In genomic region chr17:29256116-29256515, GRCh38 we compare ENCODE assay signal across 24 cellular contexts. TPM values are rescaled to one million over a fixed set of nuclear protein-coding genes. Genes with fewer than 3 reads are reported as not detected.
DNase-seq lines count a peak whose midpoint lies in the region; ATAC-seq and TF ChIP-seq lines count a peak whose summit lies in the region.
"Had no signal": no experiment of that assay in that cellular context is flagged by ENCODE, and none has a peak within 500 bp of the region (broad histone marks: within the 10 kb centered on the region; RNA-seq: fewer than 3 reads in every experiment).

No MANE protein-coding gene starts in this region.

- peak overlapping the region; percentile 98 for H2BK5ac ChIP-seq in IMR-90 (ENCODE audit: low read depth, low read length, poor library complexity, severe bottlenecking)

- H4K20me1 ChIP-seq in IMR-90 (ENCODE audit: insufficient read depth, low read length) (peaks cover 6% of the 10 kb centered on the region; the same call in 1 of the 2 replicates), osteoblast (ENCODE audit: insufficient read depth, low read length) (peaks cover 13% of the 10 kb centered on the region)

- dilution Hi-C loops in IMR-90 (cut with HindIII; ENCODE audit: low sequenced_read_pairs, unreplicated experiment) = no loop called here

- H3K4me2 ChIP-seq in IMR-90 (ENCODE audit: low read depth, low read length) (no peak overlapping the region; the same call in 1 of the 2 replicates), osteoblast (ENCODE audit: insufficient read depth, low read length) (peak overlapping the region; percentile 2)
- H3K4me2 ChIP-seq: GM23338 had no signal

- no peaks in the 10 kb centered on the region for H3K9me3 Mint-ChIP-seq in activated CD4-positive, alpha-beta T cell treated with anti-CD3 and anti-CD28 coated beads for 36 hours (ENCODE audit: low read depth)
- H3K9me3 Mint-ChIP-seq in activated CD4-positive, alpha-beta T cell treated with anti-CD3 and anti-CD28 coated beads, Interleukin-2, amount 10 ng/mL, durations not matched to agents 7 days and 5 days = no peaks in the 10 kb centered on the region
- H3K9me3 Mint-ChIP-seq: CD8-positive, alpha-beta memory T cell; GM23338; IgD-negative memory B cell; nephron; stimulated activated effector memory CD8-positive, alpha-beta T cell treated with anti-CD3 and anti-CD28 coated beads, Interleukin-12 subunit alpha, Interleukin-12 subunit beta, amount 100 ng/mL, for 72 hours had no signal

- no peak for TF ChIP-seq CTCF in IMR-90 (conservative IDR thresholded peaks at IDR 0.05; ENCODE audit: low read depth, low read length)
- no peak for TF ChIP-seq CTCF in ascending aorta (IDR thresholded peaks at IDR 0.05)
- no peak for TF ChIP-seq CTCF in osteoblast (IDR thresholded peaks at IDR 0.05; ENCODE audit: extremely low read depth, low read depth, low read length)

- CTCF ChIA-PET in activated CD4-positive, alpha-beta T cell treated with anti-CD3 and anti-CD28 coated beads for 36 hours (lab: Charles Lee) = interaction anchor here (0.6 to 2.1 kb wide), 7 partner anchors 12 to 341 kb away, joined by 3 to 9 read pairs (median 5); no protein-coding TSS in a partner anchor
- CTCF ChIA-PET in activated CD4-positive, alpha-beta T cell treated with anti-CD3 and anti-CD28 coated beads, Interleukin-2, amount 10 ng/mL, durations not matched to agents 7 days and 5 days (lab: Charles Lee) = interaction anchor here (0.5 to 1.6 kb wide), 4 partner anchors 34 to 76 kb away, joined by 3 to 5 read pairs (median 3); partner anchors contain the start of genes MYO18A and NUFIP2
- CTCF ChIA-PET in IMR-90 (lab: Yijun Ruan, JAX) = interaction anchor here (0.6 to 3.5 kb wide), 4 partner anchors 15 to 529 kb away, joined by 3 to 15 read pairs (median 3); no protein-coding TSS in a partner anchor

- peak overlapping the region; percentile 76 for H3K14ac ChIP-seq in IMR-90 (replicated peaks; ENCODE audit: low read depth, low read length)

- H2BK20ac ChIP-seq in IMR-90 (ENCODE audit: low read depth, low read length) = peak overlapping the region; percentile 41; the same call in 1 of the 2 replicates

- H2AK9ac ChIP-seq in IMR-90 (replicated peaks; ENCODE audit: low read depth, low read length, poor library complexity) = no peak overlapping the region

- TF ChIP-seq POLR2A in IMR-90 (IDR thresholded peaks at IDR 0.05; ENCODE audit: low read depth, low read length) = no peak

- H3K27ac ChIP-seq in IMR-90 (ENCODE audit: insufficient read depth, low read length) (no peak overlapping the region), ascending aorta (peak overlapping the region; percentile 17 to 38), osteoblast (ENCODE audit: low read depth, low read length) (peak overlapping the region; percentile 40)
- H3K27ac ChIP-seq: SJSA1 had no signal

- H3K18ac ChIP-seq in IMR-90 (ENCODE audit: low read depth, low read length) = peak overlapping the region; percentile 5; the same call in 1 of the 2 replicates

- H3K9me3 ChIP-seq in IMR-90 (ENCODE audit: control insufficient read depth, insufficient read depth, low read length) (no peaks in the 10 kb centered on the region), ascending aorta (no peaks in the 10 kb centered on the region), osteoblast (ENCODE audit: low read depth, low read length) (no peaks in the 10 kb centered on the region)
- H3K9me3 ChIP-seq: heart left ventricle, SJSA1, transverse colon had no signal

- peak overlapping the region; percentile 44 for H4K91ac ChIP-seq in IMR-90 (ENCODE audit: insufficient read depth, low read depth, low read length)

- POLR2A ChIA-PET in activated CD4-positive, alpha-beta T cell treated with anti-CD3 and anti-CD28 coated beads for 36 hours (lab: Charles Lee) = no interaction called here
- POLR2A ChIA-PET in activated CD4-positive, alpha-beta T cell treated with anti-CD3 and anti-CD28 coated beads, Interleukin-2, amount 10 ng/mL, durations not matched to agents 7 days and 5 days (lab: Charles Lee) = no interaction called here
- POLR2A ChIA-PET in IMR-90 (lab: Charles Lee; ENCODE audit: unreplicated experiment) = no interaction called here

- no peak for TF ChIP-seq RAD21 in IMR-90 (IDR thresholded peaks at IDR 0.05; ENCODE audit: low read length)

- DNase-seq in activated CD4-positive, alpha-beta T cell treated with anti-CD3 and anti-CD28 coated beads for 36 hours = no peak
- DNase-seq in activated CD4-positive, alpha-beta T cell treated with anti-CD3 and anti-CD28 coated beads, Interleukin-2, amount 10 ng/mL, durations not matched to agents 7 days and 5 days = no peak
- DNase-seq in IMR-90 (no peak), ascending aorta (ENCODE audit: low spot score in 2 of 2) (no peak), osteoblast (ENCODE audit: insufficient read length, low spot score, missing footprints) (no peak), A172 (ENCODE audit: low spot score) (no peak), NCI-H82 (lab: John Stamatoyannopoulos, UW) (no peak)
- no peak for DNase-seq in effector CD4-positive, alpha-beta T cell
- DNase-seq: activated gamma-delta T cell treated with Interleukin-2 at 50 U/mL for 16 hours; CD8-positive, alpha-beta memory T cell; DND-41; heart left ventricle; NCI-H1930; transverse colon had no signal

- peaks cover 39% of the 10 kb centered on the region for H3K4me1 Mint-ChIP-seq in activated CD4-positive, alpha-beta T cell treated with anti-CD3 and anti-CD28 coated beads for 36 hours
- peaks cover 6% of the 10 kb centered on the region for H3K4me1 Mint-ChIP-seq in activated CD4-positive, alpha-beta T cell treated with anti-CD3 and anti-CD28 coated beads, Interleukin-2, amount 10 ng/mL, durations not matched to agents 7 days and 5 days
- H3K4me1 Mint-ChIP-seq: nephron had no signal

- H2BK120ac ChIP-seq in IMR-90 (ENCODE audit: low read depth, low read length) = peak overlapping the region; percentile 73

- H3K79me2 ChIP-seq in osteoblast (ENCODE audit: insufficient read depth, low read length) = peaks cover 30% of the 10 kb centered on the region

- no peak overlapping the region for H3K4me3 Mint-ChIP-seq in activated CD4-positive, alpha-beta T cell treated with anti-CD3 and anti-CD28 coated beads for 36 hours
- no peak overlapping the region for H3K4me3 Mint-ChIP-seq in activated CD4-positive, alpha-beta T cell treated with anti-CD3 and anti-CD28 coated beads, Interleukin-2, amount 10 ng/mL, durations not matched to agents 7 days and 5 days
- H3K4me3 Mint-ChIP-seq: CD8-positive, alpha-beta memory T cell; GM23338; IgD-negative memory B cell; nephron; stimulated activated effector memory CD8-positive, alpha-beta T cell treated with anti-CD3 and anti-CD28 coated beads, Interleukin-12 subunit alpha, Interleukin-12 subunit beta, amount 100 ng/mL, for 72 hours had no signal

- H3K56ac ChIP-seq in IMR-90 (ENCODE audit: extremely low read depth, insufficient read depth, low read length) = peak overlapping the region; percentile 42

- H2AFZ ChIP-seq in IMR-90 (replicated peaks; ENCODE audit: low read length, poor library complexity) (no peak overlapping the region), osteoblast (ENCODE audit: low read length) (no peak overlapping the region)
- H2AFZ ChIP-seq: GM23338 had no signal

- BruUV-seq in IMR-90 (replicated peaks; lab: Mats Ljungman, UMichigan) = no TSS peak

- ATAC-seq in activated CD4-positive, alpha-beta T cell treated with anti-CD3 and anti-CD28 coated beads for 36 hours = no peak
- no peak for ATAC-seq in IMR-90 (ENCODE audit: low read depth)
- ATAC-seq: GM23338; stimulated activated effector memory CD8-positive, alpha-beta T cell treated with anti-CD3 and anti-CD28 coated beads, Interleukin-12 subunit alpha, Interleukin-12 subunit beta, amount 100 ng/mL, for 72 hours had no signal

- H3K9ac ChIP-seq in IMR-90 (ENCODE audit: low read depth, low read length) = no peak overlapping the region; the same call in 1 of the 2 replicates

- peak overlapping the region; percentile 38; the same call in 1 of the 2 replicates for H3K4ac ChIP-seq in IMR-90 (ENCODE audit: low read depth, low read length)

- WGBS in IMR-90 (ENCODE audit: extremely low coverage in 2 of 2, insufficient read length in 1 of 2), 2 experiments = no CpG with 5 or more reads among the region's 3 CpGs

- intact Hi-C loops in activated CD4-positive, alpha-beta T cell treated with anti-CD3 and anti-CD28 coated beads for 36 hours (cut with DNase I, micrococcal nuclease) = no loop called here
- intact Hi-C loops in IMR-90 (cut with micrococcal nuclease) = no loop called here
- intact Hi-C loops in ascending aorta (cut with DNase I) = loop anchor here (2.0 kb wide), 1 partner anchor 37 kb away; no protein-coding TSS in a partner anchor

- 0 out of 2 replicates have a peak overlapping the region, but pooled peaks have one; percentile 65 for H2AK5ac ChIP-seq in IMR-90 (ENCODE audit: low read depth, low read length)

- peak overlapping the region; percentile 55 to 83; a peak in 3 of 4 replicates for H4K8ac ChIP-seq in IMR-90 (ENCODE audit: low read depth in 2 of 2, low read length in 2 of 2)

- H3K4me3 ChIP-seq in IMR-90 (ENCODE audit: insufficient read depth, low read depth, low read length) (no peak overlapping the region), ascending aorta (no peak overlapping the region), osteoblast (ENCODE audit: insufficient read depth, low read length) (no peak overlapping the region)
- H3K4me3 ChIP-seq: GM23338, lung, SJSA1, transverse colon had no signal

- H4K5ac ChIP-seq in IMR-90 (ENCODE audit: low read depth, low read length) = no peak overlapping the region; the same call in 1 of the 2 replicates

- H3K27me3 Mint-ChIP-seq in activated CD4-positive, alpha-beta T cell treated with anti-CD3 and anti-CD28 coated beads for 36 hours = no peaks in the 10 kb centered on the region
- H3K27me3 Mint-ChIP-seq in activated CD4-positive, alpha-beta T cell treated with anti-CD3 and anti-CD28 coated beads, Interleukin-2, amount 10 ng/mL, durations not matched to agents 7 days and 5 days = no peaks in the 10 kb centered on the region
- H3K27me3 Mint-ChIP-seq: CD8-positive, alpha-beta memory T cell; IgD-negative memory B cell had no signal

- H2BK15ac ChIP-seq in IMR-90 (ENCODE audit: low read depth, low read length) = no peak overlapping the region; the same call in 2 of the 3 replicates

- peak overlapping the region; percentile 77; the same call in 1 of the 2 replicates for H3K23ac ChIP-seq in IMR-90 (ENCODE audit: low read depth, low read length)

- H3K9me1 ChIP-seq in IMR-90 (ENCODE audit: insufficient read depth, low read length) = 0 out of 2 replicates have a peak, but pooled peaks cover 5% of the 10 kb centered on the region

- H3K27ac Mint-ChIP-seq in activated CD4-positive, alpha-beta T cell treated with anti-CD3 and anti-CD28 coated beads for 36 hours = peak overlapping the region; percentile 52
- H3K27ac Mint-ChIP-seq in activated CD4-positive, alpha-beta T cell treated with anti-CD3 and anti-CD28 coated beads, Interleukin-2, amount 10 ng/mL, durations not matched to agents 7 days and 5 days = no peak overlapping the region
- H3K27ac Mint-ChIP-seq: GM23338, nephron had no signal

- peaks cover 27% of the 10 kb centered on the region for H3K36me3 Mint-ChIP-seq in activated CD4-positive, alpha-beta T cell treated with anti-CD3 and anti-CD28 coated beads for 36 hours (ENCODE audit: low read depth)
- H3K36me3 Mint-ChIP-seq in activated CD4-positive, alpha-beta T cell treated with anti-CD3 and anti-CD28 coated beads, Interleukin-2, amount 10 ng/mL, durations not matched to agents 7 days and 5 days (ENCODE audit: low read depth) = peaks cover 31% of the 10 kb centered on the region
- H3K36me3 Mint-ChIP-seq: IgD-negative memory B cell had no signal

- in situ Hi-C loops in IMR-90 (cut with MboI; ENCODE audit: low sequenced_read_pairs) = no loop called here

- H3K79me1 ChIP-seq in IMR-90 (ENCODE audit: low read depth in 1 of 2, low read length in 2 of 2) = peaks cover 4 to 57% of the 10 kb centered on the region in 2 experiments

- H3K4me1 ChIP-seq in IMR-90 (ENCODE audit: control insufficient read depth, insufficient read depth, low read length) (peaks cover 11% of the 10 kb centered on the region), ascending aorta (peaks cover 16 to 53% of the 10 kb centered on the region in 2 donors), osteoblast (ENCODE audit: insufficient read depth, low read length) (peaks cover 55% of the 10 kb centered on the region)

- H3K36me3 ChIP-seq in IMR-90 (ENCODE audit: control insufficient read depth, insufficient read depth, low read length) (peaks cover 3% of the 10 kb centered on the region; the same call in 1 of the 2 replicates), ascending aorta (peaks cover 3 to 16% of the 10 kb centered on the region in 2 donors), osteoblast (ENCODE audit: insufficient read depth, low read length) (peaks cover 18% of the 10 kb centered on the region)

- H3K27me3 ChIP-seq in IMR-90 (ENCODE audit: control insufficient read depth, insufficient read depth, low read length) (no peaks in the 10 kb centered on the region), ascending aorta (no peaks in the 10 kb centered on the region), osteoblast (ENCODE audit: insufficient read depth, low read length) (no peaks in the 10 kb centered on the region)
- H3K27me3 ChIP-seq: heart left ventricle, SJSA1, transverse colon had no signal

RNA-seq across cellular contexts. Expression of gene CRYBA1, which starts 9.5 kb away (rescaled TPM):
- not detected for total RNA-seq in activated CD4-positive, alpha-beta T cell treated with anti-CD3 and anti-CD28 coated beads for 36 hours
- total RNA-seq in activated CD4-positive, alpha-beta T cell treated with anti-CD3 and anti-CD28 coated beads, Interleukin-2, amount 10 ng/mL, durations not matched to agents 7 days and 5 days = not detected
- not detected in 2 replicates for total RNA-seq in IMR-90 (2012; rRNA removed)
- not detected in 2 replicates for polyA plus RNA-seq in IMR-90 (2012; rRNA removed)
- 0.08 TPM in 1 of 2 replicates, not detected in the other for polyA plus RNA-seq in IMR-90 (2012; cell fraction: cytosol; rRNA removed)
- not detected in 2 replicates for polyA plus RNA-seq in IMR-90 (2012; cell fraction: nucleus; rRNA removed; ENCODE audit: low replicate concordance)
- not detected for total RNA-seq in ascending aorta
- total RNA-seq in osteoblast = not detected in 2 replicates
- not detected in 2 replicates for total RNA-seq in A172 (2014; rRNA removed; shearing (Covaris generic))
- total RNA-seq: A673; astrocyte; CD8-positive, alpha-beta memory T cell; cerebellum; GM23338; heart left ventricle; lung; NCI-H460; SJSA1; transverse colon had no signal
- polyA plus RNA-seq: CD8-positive, alpha-beta memory T cell; GM23338; heart left ventricle; IgD-negative memory B cell; lung had no signal

RNA-seq across cellular contexts. Expression of gene NUFIP2, which starts 37.8 kb away (rescaled TPM):
- 10 to 100 TPM; 55.1 to 93.1 TPM for total RNA-seq in activated CD4-positive, alpha-beta T cell treated with anti-CD3 and anti-CD28 coated beads for 36 hours
- total RNA-seq in activated CD4-positive, alpha-beta T cell treated with anti-CD3 and anti-CD28 coated beads, Interleukin-2, amount 10 ng/mL, durations not matched to agents 7 days and 5 days = 10 to 100 TPM; 66.9 to 85.4 TPM
- total RNA-seq in IMR-90 (2012; rRNA removed) (25.6 and 38.9 TPM in 2 replicates), ascending aorta (11.0 TPM), osteoblast (51.6 and 56.8 TPM in 2 replicates)
- polyA plus RNA-seq in IMR-90 (2012; rRNA removed) = 7.8 and 8.9 TPM in 2 replicates
- 1.3 and 10.4 TPM in 2 replicates for polyA plus RNA-seq in IMR-90 (2012; cell fraction: cytosol; rRNA removed)
- polyA plus RNA-seq in IMR-90 (2012; cell fraction: nucleus; rRNA removed; ENCODE audit: low replicate concordance) = 17.2 and 31.8 TPM in 2 replicates
- total RNA-seq in A172 (2014; rRNA removed; shearing (Covaris generic)) = 55.7 and 59.3 TPM in 2 replicates
